25 cellular contexts compared by ENCODE assay signal in the genomic region with DNA sequence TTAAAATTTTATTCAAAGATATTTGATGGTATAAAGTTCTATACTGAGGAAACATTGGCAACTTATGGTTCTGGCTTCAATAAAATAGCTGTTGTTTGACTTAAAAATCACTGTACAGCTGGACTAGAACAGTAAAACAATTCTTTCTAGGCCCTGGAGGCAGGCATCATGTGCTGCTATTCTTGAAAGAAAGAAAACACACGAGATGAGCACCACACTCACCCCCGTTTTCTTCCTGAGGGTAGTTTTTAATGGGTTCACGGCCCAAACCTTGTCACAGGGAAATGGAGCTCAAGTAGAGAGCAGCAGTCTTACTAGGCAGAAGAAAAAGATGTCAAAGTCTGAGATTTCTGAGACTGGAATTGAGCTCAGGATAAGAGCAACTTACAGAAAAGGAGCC.
"Had no signal": no experiment of that assay in that cellular context is flagged by ENCODE, and none has a peak within 500 bp of the region (broad histone marks: within the 10 kb centered on the region; RNA-seq: fewer than 3 reads in every experiment).

No MANE protein-coding gene starts in this region.

- H3K4me1 Mint-ChIP-seq: naive thymus-derived CD8-positive, alpha-beta T cell; nephron progenitor cell; neural crest cell; stimulated activated effector memory CD8-positive, alpha-beta T cell treated with anti-CD3 and anti-CD28 coated beads, Interleukin-12 subunit alpha, Interleukin-12 subunit beta, amount 100 ng/mL, for 72 hours; stimulated activated naive B cell treated with anti-CD40 and anti-IgM and Interleukin-4, amounts not matched to agents 10 μg/mL and 1 μg/mL and 100 μg/mL, for 72 hours had no signal

- DNase-seq: naive thymus-derived CD8-positive, alpha-beta T cell; nephron progenitor cell; nucleus accumbens; pancreas; posterior cingulate gyrus; psoas muscle; right cardiac atrium; right lobe of liver; sigmoid colon; small intestine; stimulated activated CD4-positive, alpha-beta T cell treated with anti-CD3 and anti-CD28 coated beads, Interleukin-15, amount 100 ng/mL, for 24 hours; stimulated activated CD4-positive, alpha-beta T cell treated with anti-CD3 and anti-CD28 coated beads, Interleukin-2, amount 100 ng/mL, for 24 hours; stimulated activated CD4-positive, alpha-beta T cell treated with anti-CD3 and anti-CD28 coated beads, Interleukin-2, amount 100 ng/mL, for 48 hours; stimulated activated CD4-positive, alpha-beta T cell treated with anti-CD3 and anti-CD28 coated beads, Interleukin-4, amount 100 ng/mL, for 24 hours; stimulated activated naive B cell treated with anti-CD40 and anti-IgM and Interleukin-4, amounts not matched to agents 10 μg/mL and 1 μg/mL and 100 μg/mL, for 72 hours; stimulated activated naive CD4-positive, alpha-beta T cell treated with Interleukin-2 at 50 U/mL for 16 hours; stomach; thyroid gland; trophoblast cell; upper lobe of left lung had no signal

- H3K9me3 Mint-ChIP-seq: natural killer cell treated with Interleukin-12 subunit alpha and Interleukin-12 subunit beta and Interleukin-15 and Interleukin-18, amount 100 ng/mL, for 72 hours; stimulated activated effector memory CD8-positive, alpha-beta T cell treated with anti-CD3 and anti-CD28 coated beads, Interleukin-12 subunit alpha, Interleukin-12 subunit beta, amount 100 ng/mL, for 72 hours; stimulated activated naive B cell treated with anti-CD40 and anti-IgM and Interleukin-4, amounts not matched to agents 10 μg/mL and 1 μg/mL and 100 μg/mL, for 72 hours had no signal

- ATAC-seq: naive thymus-derived CD8-positive, alpha-beta T cell; natural killer cell treated with Interleukin-12 subunit alpha and Interleukin-12 subunit beta and Interleukin-15 and Interleukin-18, amount 100 ng/mL, for 72 hours; pancreas; psoas muscle; right cardiac atrium; right lobe of liver; stimulated activated effector memory CD8-positive, alpha-beta T cell treated with anti-CD3 and anti-CD28 coated beads, Interleukin-12 subunit alpha, Interleukin-12 subunit beta, amount 100 ng/mL, for 72 hours; stimulated activated naive B cell treated with anti-CD40 and anti-IgM and Interleukin-4, amounts not matched to agents 10 μg/mL and 1 μg/mL and 100 μg/mL, for 72 hours had no signal

- H3K4me3 Mint-ChIP-seq: naive thymus-derived CD8-positive, alpha-beta T cell; natural killer cell treated with Interleukin-12 subunit alpha and Interleukin-12 subunit beta and Interleukin-15 and Interleukin-18, amount 100 ng/mL, for 72 hours; nephron progenitor cell; neural crest cell; stimulated activated effector memory CD8-positive, alpha-beta T cell treated with anti-CD3 and anti-CD28 coated beads, Interleukin-12 subunit alpha, Interleukin-12 subunit beta, amount 100 ng/mL, for 72 hours; stimulated activated naive B cell treated with anti-CD40 and anti-IgM and Interleukin-4, amounts not matched to agents 10 μg/mL and 1 μg/mL and 100 μg/mL, for 72 hours; stimulated activated naive CD8-positive, alpha-beta T cell treated with anti-CD3 and anti-CD28 coated beads, Interleukin-15, Interleukin-2, amounts not matched to agents 100 ng/mL and 50 ng/mL, for 24 hours had no signal

- H3K27ac Mint-ChIP-seq: naive thymus-derived CD8-positive, alpha-beta T cell; natural killer cell treated with Interleukin-12 subunit alpha and Interleukin-12 subunit beta and Interleukin-15 and Interleukin-18, amount 100 ng/mL, for 72 hours; nephron progenitor cell; progenitor cell of endocrine pancreas; stimulated activated effector memory CD8-positive, alpha-beta T cell treated with anti-CD3 and anti-CD28 coated beads, Interleukin-12 subunit alpha, Interleukin-12 subunit beta, amount 100 ng/mL, for 72 hours; stimulated activated naive B cell treated with anti-CD40 and anti-IgM and Interleukin-4, amounts not matched to agents 10 μg/mL and 1 μg/mL and 100 μg/mL, for 72 hours; stimulated activated naive CD8-positive, alpha-beta T cell treated with anti-CD3 and anti-CD28 coated beads, Interleukin-15, Interleukin-2, amounts not matched to agents 100 ng/mL and 50 ng/mL, for 24 hours had no signal

- H3K36me3 Mint-ChIP-seq: natural killer cell treated with Interleukin-12 subunit alpha and Interleukin-12 subunit beta and Interleukin-15 and Interleukin-18, amount 100 ng/mL, for 72 hours; stimulated activated effector memory CD8-positive, alpha-beta T cell treated with anti-CD3 and anti-CD28 coated beads, Interleukin-12 subunit alpha, Interleukin-12 subunit beta, amount 100 ng/mL, for 72 hours; stimulated activated naive B cell treated with anti-CD40 and anti-IgM and Interleukin-4, amounts not matched to agents 10 μg/mL and 1 μg/mL and 100 μg/mL, for 72 hours had no signal
